Comparison of ENCODE assay signal across 18 cellular contexts in the genomic region with DNA sequence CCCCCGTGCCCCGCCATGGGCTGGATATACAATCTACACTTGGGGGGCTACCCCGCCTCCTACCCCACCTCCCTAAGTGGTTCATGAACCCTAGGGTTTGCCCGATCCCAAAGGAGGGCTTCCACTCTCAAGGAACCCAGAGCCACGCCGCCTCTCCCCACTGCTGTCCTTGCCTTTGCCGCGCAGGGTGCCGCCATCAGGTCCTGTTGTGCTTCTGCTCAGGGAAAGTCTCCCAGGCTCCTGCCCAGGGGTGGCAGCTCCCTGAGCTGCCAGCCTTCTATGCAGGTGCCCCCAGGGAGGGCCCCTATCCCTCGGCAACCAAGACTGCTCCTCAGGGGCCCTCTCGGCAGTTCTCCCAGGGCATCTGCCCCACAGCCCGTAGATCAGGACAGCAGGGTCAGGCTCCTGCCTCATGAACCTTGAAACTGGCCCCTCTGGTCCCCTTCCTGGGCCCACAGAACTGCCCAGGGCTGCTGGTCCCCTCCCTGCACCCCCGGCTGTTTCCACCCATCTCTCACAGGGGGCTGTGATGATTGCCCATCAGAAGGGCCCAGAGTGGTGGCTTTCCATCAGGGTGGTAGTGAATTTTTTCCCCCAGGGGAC. TPM values are rescaled to one million over a fixed set of nuclear protein-coding genes. Genes with fewer than 3 reads are reported as not detected.
DNase-seq lines count a peak whose midpoint lies in the region; ATAC-seq and TF ChIP-seq lines count a peak whose summit lies in the region.
"Had no signal": no experiment of that assay in that cellular context is flagged by ENCODE, and none has a peak within 500 bp of the region (broad histone marks: within the 10 kb centered on the region; RNA-seq: fewer than 3 reads in every experiment).

No MANE protein-coding gene starts in this region.

- in situ Hi-C loops in transverse colon (cut with MboI; ENCODE audit: low pct_ligation_motif_present in 1 of 4, low pct_unique_long_range_greater_than_20kb in 1 of 4, low sequenced_read_pairs in 3 of 4): loop anchor here in 1 of 4 donors (10.0 kb wide), 1 partner anchor 303 kb away; no protein-coding TSS in a partner anchor

- no peak for TF ChIP-seq EP300 in transverse colon (IDR thresholded peaks at IDR 0.05; ENCODE audit: low read depth)

- no peak for TF ChIP-seq CTCF in osteoblast (IDR thresholded peaks at IDR 0.05; ENCODE audit: extremely low read depth, low read depth, low read length)
- TF ChIP-seq CTCF in transverse colon (IDR thresholded peaks at IDR 0.05): no peak

- H3K4ac ChIP-seq in mesendoderm (ENCODE audit: low read depth, low read length): no peak overlapping the region

- no peak overlapping the region for H3K23ac ChIP-seq in mesendoderm (ENCODE audit: low read length)

- no peak overlapping the region for H2BK5ac ChIP-seq in mesendoderm (ENCODE audit: low read length)

- no peak overlapping the region for H4K8ac ChIP-seq in mesendoderm (ENCODE audit: low read depth, low read length)

- no peaks in the 10 kb centered on the region for H3K36me3 Mint-ChIP-seq in activated CD4-positive, alpha-beta memory T cell treated with anti-CD3 and anti-CD28 coated beads for 36 hours
- H3K36me3 Mint-ChIP-seq in activated CD4-positive, alpha-beta memory T cell treated with anti-CD3 and anti-CD28 coated beads, Interleukin-2, amount 10 ng/mL, durations not matched to agents 7 days and 5 days (ENCODE audit: low read depth): no peaks in the 10 kb centered on the region
- H3K36me3 Mint-ChIP-seq: CD4-positive, alpha-beta memory T cell had no signal

- no peak overlapping the region for H2AFZ ChIP-seq in osteoblast (ENCODE audit: low read length)

- no peak overlapping the region for H3K27ac Mint-ChIP-seq in activated CD4-positive, alpha-beta memory T cell treated with anti-CD3 and anti-CD28 coated beads for 36 hours
- no peak overlapping the region for H3K27ac Mint-ChIP-seq in activated CD4-positive, alpha-beta memory T cell treated with anti-CD3 and anti-CD28 coated beads, Interleukin-2, amount 10 ng/mL, durations not matched to agents 7 days and 5 days

- H3K79me2 ChIP-seq in osteoblast (ENCODE audit: insufficient read depth, low read length) (no peaks in the 10 kb centered on the region), mesendoderm (ENCODE audit: control insufficient read depth, insufficient read depth, low read length) (no peaks in the 10 kb centered on the region)

- no peaks in the 10 kb centered on the region for H4K20me1 ChIP-seq in osteoblast (ENCODE audit: insufficient read depth, low read length)

- H2BK120ac ChIP-seq in mesendoderm (ENCODE audit: low read depth, low read length): no peak overlapping the region

- POLR2A ChIA-PET in activated CD4-positive, alpha-beta memory T cell treated with anti-CD3 and anti-CD28 coated beads for 36 hours (lab: Charles Lee): no interaction called here
- POLR2A ChIA-PET in activated CD4-positive, alpha-beta memory T cell treated with anti-CD3 and anti-CD28 coated beads, Interleukin-2, amount 10 ng/mL, durations not matched to agents 7 days and 5 days (lab: Charles Lee): no interaction called here

- no peaks in the 10 kb centered on the region for H3K4me1 Mint-ChIP-seq in activated CD4-positive, alpha-beta memory T cell treated with anti-CD3 and anti-CD28 coated beads for 36 hours (ENCODE audit: low read depth)
- no peaks in the 10 kb centered on the region for H3K4me1 Mint-ChIP-seq in activated CD4-positive, alpha-beta memory T cell treated with anti-CD3 and anti-CD28 coated beads, Interleukin-2, amount 10 ng/mL, durations not matched to agents 7 days and 5 days
- H3K4me1 Mint-ChIP-seq: CD4-positive, alpha-beta memory T cell had no signal

- CTCF ChIA-PET in activated CD4-positive, alpha-beta memory T cell treated with anti-CD3 and anti-CD28 coated beads for 36 hours (lab: Charles Lee): interaction anchor here (2.6 kb wide), 1 partner anchor 383 kb away, joined by 8 read pairs; no protein-coding TSS in a partner anchor
- CTCF ChIA-PET in activated CD4-positive, alpha-beta memory T cell treated with anti-CD3 and anti-CD28 coated beads, Interleukin-2, amount 10 ng/mL, durations not matched to agents 7 days and 5 days (lab: Charles Lee): interaction anchor here (1.2 kb wide), 1 partner anchor 23 kb away, joined by 5 read pairs; no protein-coding TSS in a partner anchor

- no peak overlapping the region for H3K4me3 Mint-ChIP-seq in activated CD4-positive, alpha-beta memory T cell treated with anti-CD3 and anti-CD28 coated beads for 36 hours
- H3K4me3 Mint-ChIP-seq in activated CD4-positive, alpha-beta memory T cell treated with anti-CD3 and anti-CD28 coated beads, Interleukin-2, amount 10 ng/mL, durations not matched to agents 7 days and 5 days: no peak overlapping the region
- H3K4me3 Mint-ChIP-seq: CD4-positive, alpha-beta memory T cell had no signal

- H3K9me3 ChIP-seq in osteoblast (ENCODE audit: low read depth, low read length): no peaks in the 10 kb centered on the region
- no peaks in the 10 kb centered on the region for H3K9me3 ChIP-seq in transverse colon
- H3K9me3 ChIP-seq: A549 had no signal

- no peak overlapping the region for H3K56ac ChIP-seq in mesendoderm (ENCODE audit: low read length)

- 87% methylated on average over 11 of the region's 13 CpGs; no CpG with 5 or more reads in 1 of the 2 donors for WGBS in transverse colon (ENCODE audit: low coverage in 1 of 2), 2 donors
- WGBS in mesendoderm (ENCODE audit: extremely low coverage, insufficient coverage, low lambda C conversion rate): no CpG with 5 or more reads among the region's 13 CpGs

- no peak overlapping the region for H3K18ac ChIP-seq in mesendoderm (ENCODE audit: low read length)

- no peak overlapping the region for H2AK5ac ChIP-seq in mesendoderm (ENCODE audit: low read length)

- H3K27ac ChIP-seq in osteoblast (ENCODE audit: low read depth, low read length) (no peak overlapping the region), transverse colon (no peak overlapping the region), mesendoderm (ENCODE audit: low read depth, low read length) (no peak overlapping the region)
- H3K27ac ChIP-seq: 22Rv1, A549, C4-2B, HL-60 had no signal

- no peak for ATAC-seq in left cardiac atrium
- no peak for ATAC-seq in left ventricle myocardium superior
- ATAC-seq in GM18909 (IDR thresholded peaks at IDR 0.05; ENCODE audit: poor library complexity, unreplicated experiment): no peak
- ATAC-seq: A549 had no signal

- no peaks in the 10 kb centered on the region for H3K79me1 ChIP-seq in mesendoderm (ENCODE audit: low read length)

- H3K9ac ChIP-seq in mesendoderm (ENCODE audit: low read length): no peak overlapping the region

- H3K27me3 ChIP-seq in osteoblast (ENCODE audit: insufficient read depth, low read length) (peaks cover 17% of the 10 kb centered on the region), transverse colon (no peaks in the 10 kb centered on the region), mesendoderm (ENCODE audit: insufficient read depth, low read length, poor library complexity) (no peaks in the 10 kb centered on the region)

- peak; percentile 3 for DNase-seq in activated CD4-positive, alpha-beta memory T cell treated with anti-CD3 and anti-CD28 coated beads for 36 hours
- DNase-seq in activated CD4-positive, alpha-beta memory T cell treated with anti-CD3 and anti-CD28 coated beads, Interleukin-2, amount 10 ng/mL, durations not matched to agents 7 days and 5 days: no peak
- DNase-seq in left cardiac atrium (peak; percentile 12), left ventricle myocardium superior (no peak), osteoblast (ENCODE audit: insufficient read length, low spot score, missing footprints) (peak; percentile 9), transverse colon (peak; percentile 3), mesendoderm (no peak)
- DNase-seq: AML-193; CD4-positive, alpha-beta memory T cell; DMS153; DMS79; GDM1; HCEC 1CT had no signal

- no peaks in the 10 kb centered on the region for H3K9me3 Mint-ChIP-seq in activated CD4-positive, alpha-beta memory T cell treated with anti-CD3 and anti-CD28 coated beads for 36 hours
- no peaks in the 10 kb centered on the region for H3K9me3 Mint-ChIP-seq in activated CD4-positive, alpha-beta memory T cell treated with anti-CD3 and anti-CD28 coated beads, Interleukin-2, amount 10 ng/mL, durations not matched to agents 7 days and 5 days
- H3K9me3 Mint-ChIP-seq: CD4-positive, alpha-beta memory T cell had no signal

- H3K4me2 ChIP-seq in osteoblast (ENCODE audit: insufficient read depth, low read length) (no peak overlapping the region), mesendoderm (ENCODE audit: low read length) (no peak overlapping the region)
- H3K4me2 ChIP-seq: A549 had no signal

- H4K5ac ChIP-seq in mesendoderm (ENCODE audit: low read length): no peak overlapping the region

- H3K4me1 ChIP-seq in osteoblast (ENCODE audit: insufficient read depth, low read length) (no peaks in the 10 kb centered on the region), transverse colon (peaks cover 0 to 5% (median 0%) of the 10 kb centered on the region in 4 donors), mesendoderm (ENCODE audit: control insufficient read depth, low read depth, low read length) (no peaks in the 10 kb centered on the region)

- H3K36me3 ChIP-seq in osteoblast (ENCODE audit: insufficient read depth, low read length): no peaks in the 10 kb centered on the region
- no peaks in the 10 kb centered on the region for H3K36me3 ChIP-seq in transverse colon
- H3K36me3 ChIP-seq in mesendoderm (ENCODE audit: control insufficient read depth, insufficient read depth, low read length): no peaks in the 10 kb centered on the region

- H2BK15ac ChIP-seq in mesendoderm (replicated peaks; ENCODE audit: low read depth): no peak overlapping the region

- no peaks in the 10 kb centered on the region for H3K27me3 Mint-ChIP-seq in activated CD4-positive, alpha-beta memory T cell treated with anti-CD3 and anti-CD28 coated beads for 36 hours
- H3K27me3 Mint-ChIP-seq in activated CD4-positive, alpha-beta memory T cell treated with anti-CD3 and anti-CD28 coated beads, Interleukin-2, amount 10 ng/mL, durations not matched to agents 7 days and 5 days: no peaks in the 10 kb centered on the region

- intact Hi-C loops in activated CD4-positive, alpha-beta memory T cell treated with anti-CD3 and anti-CD28 coated beads for 36 hours (cut with micrococcal nuclease): no loop called here
- intact Hi-C loops in left cardiac atrium (cut with DNase I): no loop called here
- intact Hi-C loops in left ventricle myocardium superior (cut with micrococcal nuclease): no loop called here
- intact Hi-C loops in transverse colon (cut with DNase I; ENCODE audit: low total_unique reads): no loop called here

- H3K4me3 ChIP-seq in osteoblast (ENCODE audit: insufficient read depth, low read length): no peak overlapping the region
- no peak overlapping the region for H3K4me3 ChIP-seq in transverse colon
- H3K4me3 ChIP-seq in mesendoderm (ENCODE audit: low read length): no peak overlapping the region
- H3K4me3 ChIP-seq: A549 had no signal

- no peak for TF ChIP-seq POLR2A in transverse colon (IDR thresholded peaks at IDR 0.05)

RNA-seq across cellular contexts. Expression of a gene that starts 13.0 kb away (rescaled TPM):
- 10 to 100 TPM; 53.4 to 56.7 TPM for total RNA-seq in activated CD4-positive, alpha-beta memory T cell treated with anti-CD3 and anti-CD28 coated beads for 36 hours
- 10 to 100 TPM; 37.2 to 38.6 TPM for total RNA-seq in activated CD4-positive, alpha-beta memory T cell treated with anti-CD3 and anti-CD28 coated beads, Interleukin-2, amount 10 ng/mL, durations not matched to agents 7 days and 5 days
- total RNA-seq in left cardiac atrium: 100 to 1,000 TPM; 103 to 116 TPM
- 172 TPM for total RNA-seq in left ventricle myocardium superior
- total RNA-seq in osteoblast: 19.9 and 21.8 TPM in 2 replicates
- 10 to 100 TPM; 21.7 to 69.6 (median 44.8) TPM for total RNA-seq in transverse colon
- polyA plus RNA-seq in mesendoderm (2013, experiment 1 of 2): 59.5 TPM
- 60.9 TPM for polyA plus RNA-seq in mesendoderm (2013, experiment 2 of 2)

Comparison
In these comparisons a context has a peak if more than half of its experiments do, and no peak if none do; other contexts are left out.
1. DNase-seq: peak in activated CD4-positive, alpha-beta memory T cell treated with anti-CD3 and anti-CD28 coated beads for 36 hours (single experiment), left cardiac atrium (single experiment), osteoblast (single experiment) and transverse colon (single experiment); none in activated CD4-positive, alpha-beta memory T cell treated with anti-CD3 and anti-CD28 coated beads, Interleukin-2, amount 10 ng/mL, durations not matched to agents 7 days and 5 days (single experiment), left ventricle myocardium superior (single experiment) and mesendoderm (single experiment).